8 cellular contexts compared by ENCODE assay signal in the genomic region with DNA sequence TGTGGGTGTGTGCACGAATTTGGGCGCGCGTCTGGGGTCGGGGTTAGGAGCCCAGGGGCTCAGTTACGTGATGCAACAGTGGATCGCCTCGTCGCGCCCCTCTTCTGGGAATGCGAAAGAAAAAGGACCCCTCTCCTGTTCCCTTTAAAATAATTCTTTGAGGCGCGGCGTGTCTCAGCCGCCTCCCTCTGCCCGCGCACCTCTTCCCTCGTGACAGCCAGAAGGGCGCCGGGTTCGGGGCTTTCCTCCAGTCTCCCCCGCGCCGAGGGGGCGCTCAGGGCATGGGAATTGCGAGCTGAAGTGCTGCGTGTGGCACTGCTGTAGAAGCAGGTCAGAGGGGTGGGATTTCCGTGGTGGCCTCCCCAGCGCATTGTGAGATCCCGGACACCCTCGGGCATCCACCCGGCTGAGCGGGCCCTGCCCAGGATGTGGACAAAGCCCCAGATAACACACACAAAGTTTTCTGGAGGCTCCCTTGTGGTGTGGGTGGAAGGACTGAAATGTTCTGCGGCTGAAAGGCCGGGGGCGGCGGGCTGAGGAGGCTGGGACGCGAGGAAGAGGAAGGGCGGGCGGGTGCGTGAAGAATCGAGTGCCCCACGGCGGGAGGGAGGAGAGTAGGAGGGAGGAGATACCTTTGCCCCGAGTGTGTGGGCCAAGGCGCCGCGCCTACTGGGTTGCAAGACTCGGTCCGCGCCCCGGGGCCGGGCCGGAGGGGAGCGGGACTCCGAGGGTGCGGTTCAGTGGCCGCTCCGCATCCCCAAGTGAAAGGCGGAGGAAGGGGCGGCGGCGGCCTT. TPM values are rescaled to one million over a fixed set of nuclear protein-coding genes. Genes with fewer than 3 reads are reported as not detected.
DNase-seq lines count a peak whose midpoint lies in the region; ATAC-seq and TF ChIP-seq lines count a peak whose summit lies in the region.

No MANE protein-coding gene starts in this region.

- H3K9me3 ChIP-seq in right atrium auricular region (no peaks in the 10 kb centered on the region), psoas muscle (no peaks in the 10 kb centered on the region)

- H3K36me3 ChIP-seq in BJ (ENCODE audit: control insufficient read depth, insufficient read depth, low read length) (peaks cover 4% of the 10 kb centered on the region; the same call in 1 of the 2 replicates), right atrium auricular region (no peaks in the 10 kb centered on the region), psoas muscle (ENCODE audit: insufficient read depth in 1 of 2, low read depth in 1 of 2) (no peaks in the 10 kb centered on the region)

- CTCF ChIA-PET in BJ (lab: Yijun Ruan, JAX), result interaction anchor here (0.6 to 1.0 kb wide), 3 partner anchors 26 to 159 kb away, joined by 3 read pairs; no protein-coding TSS in a partner anchor

- TF ChIP-seq CTCF in BJ (IDR thresholded peaks at IDR 0.05; ENCODE audit: insufficient read depth, low read depth, low read length) (0 out of 2 replicates have a peak, but pooled peaks have one; percentile 5), right atrium auricular region (IDR thresholded peaks at IDR 0.05) (no peak), psoas muscle (IDR thresholded peaks at IDR 0.05) (no peak)

- WGBS in psoas muscle, 3 donors, result 0 to 3% (median 1%) methylated on average over 47 to 64 of the region's 64 CpGs

- DNase-seq in BJ (ENCODE audit: low read depth) (no peak), T-helper 1 cell (peak; percentile 15 to 40 (median 35)), amygdala (lab: John Stamatoyannopoulos, UW) (peak in 47 of 56 donors; percentile 11 to 69 (median 48)), right atrium auricular region (ENCODE audit: low spot score) (no peak), psoas muscle (peak; percentile 64 to 70), mesenteric fat pad (ENCODE audit: low spot score) (no peak)

- ATAC-seq in GM19043 (IDR thresholded peaks at IDR 0.05; ENCODE audit: low read depth, unreplicated experiment), result peak; percentile 20
- peak; percentile 26 for ATAC-seq in HG03354 (IDR thresholded peaks at IDR 0.05; ENCODE audit: poor library complexity, severe bottlenecking, unreplicated experiment)
- peak; percentile 15 to 24 (median 22) for ATAC-seq in psoas muscle

- peaks cover 0 to 35% of the 10 kb centered on the region in 2 donors for H3K4me1 ChIP-seq in right atrium auricular region
- H3K4me1 ChIP-seq in psoas muscle, result peaks cover 19% of the 10 kb centered on the region

- POLR2A ChIA-PET in BJ (lab: Charles Lee), result interaction anchor here (0.6 to 1.6 kb wide), 7 partner anchors 37 to 753 kb away, joined by 3 to 7 read pairs (median 3); no protein-coding TSS in a partner anchor

- H3K27me3 ChIP-seq in BJ (ENCODE audit: control insufficient read depth, insufficient read depth, low read length), result no peaks in the 10 kb centered on the region
- no peaks in the 10 kb centered on the region for H3K27me3 ChIP-seq in right atrium auricular region
- no peaks in the 10 kb centered on the region for H3K27me3 ChIP-seq in psoas muscle (ENCODE audit: insufficient read depth in 3 of 3, low read length in 2 of 3)

- peak overlapping the region; percentile 60 for H3K4me3 ChIP-seq in BJ (ENCODE audit: low read depth, low read length)
- peak overlapping the region; percentile 54 to 84 for H3K4me3 ChIP-seq in right atrium auricular region
- peak overlapping the region; percentile 92 for H3K4me3 ChIP-seq in psoas muscle

- intact Hi-C loops in psoas muscle (cut with DNase I), result loop anchor here (5.0 to 10.0 kb wide), 3 partner anchors 42 to 207 kb away; partner anchors contain the start of gene CCNG2 (in 1 of the 2)

- H3K27ac ChIP-seq in right atrium auricular region, result peak overlapping the region; percentile 88 to 91
- H3K27ac ChIP-seq in psoas muscle, result peak overlapping the region; percentile 97

RNA-seq across cellular contexts. Expression of gene SEPTIN11, which starts 0.7 kb away (rescaled TPM):
- polyA plus RNA-seq in BJ (2011; rRNA removed), result 346 and 638 TPM in 2 replicates
- polyA minus RNA-seq in BJ (2011; rRNA and poly(A)+ RNA removed), result 406 and 470 TPM in 2 replicates
- 10 to 100 TPM; 34.9 to 59.0 TPM for total RNA-seq in right atrium auricular region
- 10 to 100 TPM; 20.9 to 54.0 (median 35.1) TPM for total RNA-seq in psoas muscle
- polyA plus RNA-seq in psoas muscle, result 10 to 100 TPM in 2 of 3 donors, 1 to 10 TPM in 1; 5.7 to 48.2 (median 21.5) TPM
- total RNA-seq in mesenteric fat pad, result 331 TPM

RNA-seq across cellular contexts. Expression of gene SOWAHB, which starts 52.3 kb away (rescaled TPM):
- polyA plus RNA-seq in BJ (2011; rRNA removed), result 0.02 and 0.04 TPM in 2 replicates
- 0.05 and 0.10 TPM in 2 replicates for polyA minus RNA-seq in BJ (2011; rRNA and poly(A)+ RNA removed)
- total RNA-seq in right atrium auricular region, result not detected
- total RNA-seq in psoas muscle, result under 1 TPM in 1 of 4 donors, not detected in 3; 0.09 TPM
- polyA plus RNA-seq in psoas muscle, result under 1 TPM in 1 of 3 donors, not detected in 2; 0.03 TPM
- total RNA-seq in mesenteric fat pad, result not detected

Comparison
In these comparisons a context has a peak if more than half of its experiments do, and no peak if none do; other contexts are left out.
1. DNase-seq: peak in T-helper 1 cell (5 of 5), amygdala (47 of 56) and psoas muscle (2 of 2); none in BJ (single experiment), right atrium auricular region (single experiment) and mesenteric fat pad (single experiment).
2. Peak in every context shown above with its lines, with median percentiles within 50 percentile points of each other: H3K4me3 ChIP-seq and ATAC-seq.